Comparison of ENCODE assay signal across 10 cellular contexts in genomic region chr5:140109818-140110733, GRCh38. TPM values are rescaled to one million over a fixed set of nuclear protein-coding genes. Genes with fewer than 3 reads are reported as not detected.
DNase-seq lines count a peak whose midpoint lies in the region; ATAC-seq, FAIRE-seq and TF ChIP-seq lines count a peak whose summit lies in the region.
"Had no signal": no experiment of that assay in that cellular context is flagged by ENCODE, and none has a peak within 500 bp of the region (broad histone marks: within the 10 kb centered on the region; RNA-seq: fewer than 3 reads in every experiment).

No MANE protein-coding gene starts in this region.

- FAIRE-seq in A549 (lab: Jason Lieb, UNC): no peak

- TF ChIP-seq POLR2A in A549 (IDR thresholded peaks at IDR 0.05; ENCODE audit: low read length): no peak
- TF ChIP-seq POLR2A in esophagus squamous epithelium (IDR thresholded peaks at IDR 0.05): no peak
- no peak for TF ChIP-seq POLR2A in lower leg skin (IDR thresholded peaks at IDR 0.05)

- H3K4me1 Mint-ChIP-seq in activated B cell treated with CpG ODN at 0.5 μM for 24 hours (peaks cover 59% of the 10 kb centered on the region), immature natural killer cell (peaks cover 48 to 56% of the 10 kb centered on the region in 2 donors)

- TF ChIP-seq RAD21 in A549 (conservative IDR thresholded peaks at IDR 0.05 in 1 of 2, IDR thresholded peaks at IDR 0.05 in 1 of 2): no peak

- H3K4me3 Mint-ChIP-seq in activated B cell treated with CpG ODN at 0.5 μM for 24 hours (peak overlapping the region; percentile 98), immature natural killer cell (peak overlapping the region in 3 of 5 donors; percentile 27 to 90 (median 36))

- no peaks in the 10 kb centered on the region for H3K27me3 ChIP-seq in esophagus squamous epithelium
- H3K27me3 ChIP-seq: testis had no signal

- TF ChIP-seq EP300 in A549 (IDR thresholded peaks at IDR 0.05): no peak

- DNase-seq in A549 (ENCODE audit: low read depth in 1 of 2, low spot score in 1 of 2) (no peak), activated B cell treated with CpG ODN at 0.5 μM for 24 hours (no peak), immature natural killer cell (no peak), esophagus squamous epithelium (lab: John Stamatoyannopoulos, UW) (no peak), lower leg skin (ENCODE audit: low spot score in 2 of 2) (no peak), AG08395 (ENCODE audit: low spot score) (no peak), SIG-M5 treated with dmso at 0.1 percent for 504 hours (lab: John Stamatoyannopoulos, UW; ENCODE audit: unreplicated experiment) (no peak)
- DNase-seq: left cardiac atrium, testis had no signal

- H3K36me3 Mint-ChIP-seq in activated B cell treated with CpG ODN at 0.5 μM for 24 hours (ENCODE audit: low read depth) (peaks cover 7% of the 10 kb centered on the region), immature natural killer cell (peaks cover 0 to under 1% (median 0%) of the 10 kb centered on the region in 3 donors)

- H3K9me3 ChIP-seq in A549 (no peaks in the 10 kb centered on the region), esophagus squamous epithelium (no peaks in the 10 kb centered on the region)
- H3K9me3 ChIP-seq: testis had no signal

- H3K27me3 Mint-ChIP-seq in activated B cell treated with CpG ODN at 0.5 μM for 24 hours (peaks cover 6% of the 10 kb centered on the region), immature natural killer cell (ENCODE audit: low read depth in 3 of 3) (peaks cover 14 to 46% (median 32%) of the 10 kb centered on the region in 3 donors)

- H3K4me3 ChIP-seq in A549 (no peak overlapping the region), GM08714 (ENCODE audit: low read length) (peak overlapping the region; percentile 76; the same call in 1 of the 2 replicates), esophagus squamous epithelium (no peak overlapping the region), lower leg skin (ENCODE audit: low read depth, poor library complexity, severe bottlenecking) (no peak overlapping the region)

- CTCF ChIA-PET in A549 (lab: Yijun Ruan, JAX): interaction anchor here (3.2 kb wide), 2 partner anchors 32 to 35 kb away, joined by 12 to 20 read pairs; no protein-coding TSS in a partner anchor
- CTCF ChIA-PET in activated B cell treated with CpG ODN at 0.5 μM for 24 hours (lab: Charles Lee): no interaction called here

- H3K4me1 ChIP-seq in A549 (peaks cover 30% of the 10 kb centered on the region), esophagus squamous epithelium (peaks cover 30 to 72% (median 44%) of the 10 kb centered on the region in 3 donors)

- TF ChIP-seq CTCF in A549 (IDR thresholded peaks at IDR 0.05): no peak
- no peak for TF ChIP-seq CTCF in activated B cell treated with CpG ODN at 0.5 μM for 24 hours (IDR thresholded peaks at IDR 0.05)
- no peak for TF ChIP-seq CTCF in esophagus squamous epithelium (IDR thresholded peaks at IDR 0.05)
- no peak for TF ChIP-seq CTCF in lower leg skin (IDR thresholded peaks at IDR 0.05)

- no peaks in the 10 kb centered on the region for H3K36me3 ChIP-seq in esophagus squamous epithelium

- H3K4me2 ChIP-seq in A549: peak overlapping the region; percentile 98

- intact Hi-C loops in activated B cell treated with CpG ODN at 0.5 μM for 24 hours (cut with micrococcal nuclease): loop anchor here (5.0 to 10.0 kb wide), 6 partner anchors 263 to 1535 kb away; partner anchors contain the start of genes HSPA9 and WDR55
- intact Hi-C loops in esophagus squamous epithelium (cut with DNase I): no loop called here
- intact Hi-C loops in lower leg skin (cut with DNase I; ENCODE audit: low total_unique reads): no loop called here

- ATAC-seq in A549: no peak
- ATAC-seq in activated B cell treated with CpG ODN at 0.5 μM for 24 hours (ENCODE audit: low read depth): no peak
- ATAC-seq: left cardiac atrium had no signal

- H3K9me3 Mint-ChIP-seq in activated B cell treated with CpG ODN at 0.5 μM for 24 hours (no peaks in the 10 kb centered on the region), immature natural killer cell (no peaks in the 10 kb centered on the region)

- H3K27ac ChIP-seq in A549 (no peak overlapping the region), esophagus squamous epithelium (no peak overlapping the region)

- POLR2A ChIA-PET in A549 (lab: Yijun Ruan, JAX): no interaction called here
- POLR2A ChIA-PET in activated B cell treated with CpG ODN at 0.5 μM for 24 hours (lab: Charles Lee): interaction anchor here (0.9 to 1.1 kb wide), 2 partner anchors 8 to 21 kb away, joined by 3 to 4 read pairs; no protein-coding TSS in a partner anchor

- 55% methylated on average over 2 of the region's 2 CpGs for WGBS in A549 (ENCODE audit: missing lambda C conversion rate)
- 74 to 83% methylated on average over 2 of the region's 2 CpGs for WGBS in esophagus squamous epithelium, 2 donors
- 87 to 92% methylated on average over 2 of the region's 2 CpGs for WGBS in lower leg skin, 2 donors

- no peak overlapping the region for H3K27ac Mint-ChIP-seq in activated B cell treated with CpG ODN at 0.5 μM for 24 hours
- H3K27ac Mint-ChIP-seq in immature natural killer cell: no peak overlapping the region

TF ChIP-seq in A549, 52 proteins besides CTCF, POLR2A, EP300 and RAD21 (continues in another document):
- no peak for TF ChIP-seq CHD2 (IDR thresholded peaks at IDR 0.05; ENCODE audit: low read length, partially characterized antibody)
- TF ChIP-seq HEYL (CRISPR knock-in tag; IDR thresholded peaks at IDR 0.05): no peak
- no peak for TF ChIP-seq POLR2AphosphoS2 (conservative IDR thresholded peaks at IDR 0.05; ENCODE audit: low read length)
- TF ChIP-seq GATA3 (IDR thresholded peaks at IDR 0.05; ENCODE audit: borderline replicate concordance): no peak
- TF ChIP-seq RCOR1 (IDR thresholded peaks at IDR 0.05; ENCODE audit: low read depth, low read length): no peak
- no peak for TF ChIP-seq MYC (IDR thresholded peaks at IDR 0.05; ENCODE audit: borderline replicate concordance, low read length)
- no peak for TF ChIP-seq PHF8 (IDR thresholded peaks at IDR 0.05; ENCODE audit: borderline replicate concordance, low read depth)
- TF ChIP-seq PBX3 (IDR thresholded peaks at IDR 0.05): no peak
- no peak for TF ChIP-seq FOXS1 (CRISPR knock-in tag; IDR thresholded peaks at IDR 0.05)
- TF ChIP-seq USF2 (IDR thresholded peaks at IDR 0.05): no peak
- no peak for TF ChIP-seq EHF (CRISPR knock-in tag; IDR thresholded peaks at IDR 0.05)
- no peak for TF ChIP-seq E2F6 (IDR thresholded peaks at IDR 0.05; ENCODE audit: borderline replicate concordance, low read depth)
- TF ChIP-seq CHD4 (IDR thresholded peaks at IDR 0.05; ENCODE audit: borderline replicate concordance): no peak
- TF ChIP-seq HOXB13 (CRISPR knock-in tag; IDR thresholded peaks at IDR 0.05; ENCODE audit: low read depth): no peak
- no peak for TF ChIP-seq BHLHE40 (IDR thresholded peaks at IDR 0.05; ENCODE audit: low read depth, low read length)
- no peak for TF ChIP-seq HES2 (IDR thresholded peaks at IDR 0.05)
- no peak for TF ChIP-seq HOXA7 (CRISPR knock-in tag; IDR thresholded peaks at IDR 0.05)

RNA-seq across cellular contexts. Expression of gene PURA, which starts 3.8 kb away (rescaled TPM):
- polyA plus RNA-seq in A549 (2011; rRNA removed) (3.4 and 4.5 TPM in 2 replicates), A549 (2017; fragmentation: RNase III; extraction: RNeasy Plus Mini Kit Qiagen cat#74134 plus additional on column Dnase treatment) (9.1 to 12.7 TPM (median 11.9 TPM) in 3 replicates), immature natural killer cell (1 to 10 TPM; 2.0 to 3.7 (median 3.4) TPM)
- 1.9 and 2.1 TPM in 2 replicates for polyA plus RNA-seq in A549 (2012; cell fraction: cytosol; rRNA removed)
- polyA plus RNA-seq in A549 (2012; cell fraction: nucleus; rRNA removed): 1.3 and 1.7 TPM in 2 replicates
- polyA minus RNA-seq in A549 (2011; rRNA and poly(A)+ RNA removed): 3.8 and 4.2 TPM in 2 replicates
- total RNA-seq in activated B cell treated with CpG ODN at 0.5 μM for 24 hours (13.2 and 14.9 TPM in 2 replicates), esophagus squamous epithelium (10 to 100 TPM in 2 of 4 donors, 1 to 10 TPM in 2; 8.2 to 18.9 (median 10.6) TPM), lower leg skin (10 to 100 TPM; 15.0 to 16.8 (median 16.2) TPM)

RNA-seq across cellular contexts. Expression of gene IGIP, which starts 15.7 kb away (rescaled TPM):
- polyA plus RNA-seq in A549 (2011; rRNA removed) (1.6 and 1.9 TPM in 2 replicates), A549 (2017; fragmentation: RNase III; extraction: RNeasy Plus Mini Kit Qiagen cat#74134 plus additional on column Dnase treatment) (0.81 to 0.90 TPM (median 0.84 TPM) in 3 replicates), immature natural killer cell (under 1 TPM in 1 of 3 donors, not detected in 2; 0.35 TPM)
- 0.15 and 0.17 TPM in 2 replicates for polyA plus RNA-seq in A549 (2012; cell fraction: cytosol; rRNA removed)
- 0.25 and 0.80 TPM in 2 replicates for polyA plus RNA-seq in A549 (2012; cell fraction: nucleus; rRNA removed)
- polyA minus RNA-seq in A549 (2011; rRNA and poly(A)+ RNA removed): 1.6 and 2.7 TPM in 2 replicates
- total RNA-seq in activated B cell treated with CpG ODN at 0.5 μM for 24 hours (3.7 and 4.8 TPM in 2 replicates), esophagus squamous epithelium (10 to 100 TPM in 1 of 4 donors, 1 to 10 TPM in 3; 2.9 to 12.4 (median 6.5) TPM), lower leg skin (10 to 100 TPM in 1 of 4 donors, 1 to 10 TPM in 3; 7.5 to 10.4 (median 8.0) TPM)
